ENCODE assay signal across 10 cellular contexts in genomic region chr3:52986938-52987337, GRCh38. TPM values are rescaled to one million over a fixed set of nuclear protein-coding genes. Genes with fewer than 3 reads are reported as not detected.
DNase-seq lines count a peak whose midpoint lies in the region; ATAC-seq, FAIRE-seq and TF ChIP-seq lines count a peak whose summit lies in the region.
"Had no signal": no experiment of that assay in that cellular context is flagged by ENCODE, and none has a peak within 500 bp of the region (broad histone marks: within the 10 kb centered on the region; RNA-seq: fewer than 3 reads in every experiment).

No MANE protein-coding gene starts in this region.

- H3K4me3 ChIP-seq in psoas muscle (no peak overlapping the region), kidney (ENCODE audit: low read length in 2 of 2) (no peak overlapping the region), lower leg skin (ENCODE audit: low read depth, poor library complexity, severe bottlenecking) (no peak overlapping the region)

- H3K27me3 ChIP-seq in psoas muscle (ENCODE audit: insufficient read depth in 3 of 3, low read length in 2 of 3), result no peaks in the 10 kb centered on the region

- H3K4me1 ChIP-seq in psoas muscle (peaks cover 34% of the 10 kb centered on the region), kidney (ENCODE audit: control insufficient read depth in 1 of 2, insufficient read depth in 1 of 2, low read depth in 1 of 2, low read length in 2 of 2) (no peaks in the 10 kb centered on the region)

- no peaks in the 10 kb centered on the region for H3K36me3 ChIP-seq in psoas muscle (ENCODE audit: insufficient read depth in 1 of 2, low read depth in 1 of 2)
- no peaks in the 10 kb centered on the region for H3K36me3 ChIP-seq in kidney (ENCODE audit: control insufficient read depth in 1 of 2, insufficient read depth in 2 of 2, low read length in 2 of 2)

- H3K9ac ChIP-seq in kidney (ENCODE audit: low read length in 2 of 2), result no peak overlapping the region

- peak; percentile 0 for DNase-seq in NCI-H1694 (lab: John Stamatoyannopoulos, UW)
- DNase-seq in NCI-H1694 treated with DMSO at 0.1 percent for 48 hours (lab: John Stamatoyannopoulos, UW), result no peak
- DNase-seq in NCI-H460 (ENCODE audit: extremely low read depth, low read depth), result peak; percentile 13
- peak; percentile 71 for DNase-seq in dermis blood vessel endothelial cell
- DNase-seq in psoas muscle, result no peak
- DNase-seq in kidney, result no peak
- no peak for DNase-seq in lower leg skin (ENCODE audit: low spot score in 2 of 2)
- DNase-seq: cortex of kidney, GOT3 had no signal

- 38 to 63% (median 41%) methylated on average over 3 of the region's 3 CpGs for WGBS in psoas muscle, 3 donors
- WGBS in lower leg skin, 2 donors, result 45 to 55% methylated on average over 3 of the region's 3 CpGs

- no peaks in the 10 kb centered on the region for H3K9me3 ChIP-seq in psoas muscle
- H3K9me3 ChIP-seq in kidney (ENCODE audit: control insufficient read depth in 1 of 2, low read length in 2 of 2), result no peaks in the 10 kb centered on the region

- H3K27ac ChIP-seq in psoas muscle, result no peak overlapping the region
- H3K27ac ChIP-seq in kidney (ENCODE audit: low read depth in 2 of 2, low read length in 2 of 2), result no peak overlapping the region

- intact Hi-C loops in psoas muscle (cut with DNase I), result loop anchor here (1.0 to 10.0 kb wide), 3 partner anchors 15 to 135 kb away; no protein-coding TSS in a partner anchor
- intact Hi-C loops in kidney (cut with DNase I), result no loop called here
- intact Hi-C loops in lower leg skin (cut with DNase I; ENCODE audit: low total_unique reads), result no loop called here

- TF ChIP-seq POLR2A in lower leg skin (IDR thresholded peaks at IDR 0.05), result no peak

- peak; percentile 43 for TF ChIP-seq CTCF in psoas muscle (IDR thresholded peaks at IDR 0.05)
- TF ChIP-seq CTCF in kidney (IDR thresholded peaks at IDR 0.05; ENCODE audit: borderline replicate concordance, extremely low read depth, insufficient read depth), result no peak
- no peak for TF ChIP-seq CTCF in lower leg skin (IDR thresholded peaks at IDR 0.05)

- no peak for FAIRE-seq in kidney (lab: Jason Lieb, UNC)

- ATAC-seq in psoas muscle, result peak; percentile 54 to 82 (median 66)
- no peak for ATAC-seq in HG03460 (IDR thresholded peaks at IDR 0.05; ENCODE audit: unreplicated experiment)

RNA-seq across cellular contexts. Expression of gene SFMBT1, which starts 58.9 kb away (rescaled TPM):
- total RNA-seq in NCI-H460 (2014; rRNA removed; shearing (Covaris generic)), result 9.6 and 10.1 TPM in 2 replicates
- polyA plus RNA-seq in NCI-H460 (2014; cell fraction: nucleus; rRNA removed), result 6.4 and 6.6 TPM in 2 replicates
- 3.4 and 3.9 TPM in 2 replicates for total RNA-seq in dermis blood vessel endothelial cell
- total RNA-seq in psoas muscle, result 10 to 100 TPM; 16.0 to 25.0 (median 16.8) TPM
- 10 to 100 TPM in 1 of 3 donors, 1 to 10 TPM in 2; 6.7 to 20.6 (median 6.9) TPM for polyA plus RNA-seq in psoas muscle
- 16.0 TPM for total RNA-seq in kidney
- 3.4 TPM for polyA plus RNA-seq in kidney (ENCODE audit: insufficient read depth, low read depth, low replicate concordance)
- 10 to 100 TPM in 3 of 4 donors, 1 to 10 TPM in 1; 9.5 to 24.3 (median 14.4) TPM for total RNA-seq in lower leg skin

Comparison
In these comparisons a context has a peak if more than half of its experiments do, and no peak if none do; other contexts are left out.
1. DNase-seq: peak in NCI-H1694 (single experiment), NCI-H460 (single experiment) and dermis blood vessel endothelial cell (single experiment); none in NCI-H1694 treated with DMSO at 0.1 percent for 48 hours (single experiment), psoas muscle (0 of 2), kidney (single experiment) and lower leg skin (0 of 2).
2. intact Hi-C loops: an anchor here in psoas muscle (1.0 to 10.0 kb wide); none called in kidney and lower leg skin.